12 cellular contexts compared by ENCODE assay signal in the genomic region with DNA sequence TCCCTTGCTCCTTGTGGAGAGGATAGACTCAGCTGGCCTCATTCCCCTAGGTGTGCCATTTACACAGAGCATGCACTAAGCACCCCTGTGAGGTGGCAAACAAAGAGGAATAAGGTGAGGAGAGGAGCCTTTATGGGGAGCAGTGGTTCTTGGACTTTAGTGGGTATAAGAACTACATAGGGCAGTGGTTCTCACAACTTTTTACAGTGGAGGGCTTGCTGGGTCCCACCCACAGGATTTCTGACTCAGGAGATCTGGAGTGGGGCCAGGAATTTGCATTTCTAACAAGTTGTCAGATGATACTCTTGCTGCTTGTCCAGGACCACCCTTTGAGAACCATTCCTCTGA. TPM values are rescaled to one million over a fixed set of nuclear protein-coding genes. Genes with fewer than 3 reads are reported as not detected.
DNase-seq lines count a peak whose midpoint lies in the region; ATAC-seq and TF ChIP-seq lines count a peak whose summit lies in the region.
"Had no signal": no experiment of that assay in that cellular context is flagged by ENCODE, and none has a peak within 500 bp of the region (broad histone marks: within the 10 kb centered on the region; RNA-seq: fewer than 3 reads in every experiment).

No MANE protein-coding gene starts in this region.

- peaks cover 96% of the 10 kb centered on the region for H3K36me3 Mint-ChIP-seq in activated T-cell treated with anti-CD3 and anti-CD28 coated beads, Interleukin-2, amount 50 U/mL, for 24 hours (ENCODE audit: low read depth)
- H3K36me3 Mint-ChIP-seq in activated T-cell treated with anti-CD3 and anti-CD28 coated beads, Interleukin-2, amount 50 U/mL, for 72 hours (ENCODE audit: insufficient read depth in 2 of 2), result peaks cover 8 to 14% of the 10 kb centered on the region in 2 donors

- H3K9me3 Mint-ChIP-seq in activated T-cell treated with anti-CD3 and anti-CD28 coated beads, Interleukin-2, amount 50 U/mL, for 24 hours, result no peaks in the 10 kb centered on the region
- no peaks in the 10 kb centered on the region for H3K9me3 Mint-ChIP-seq in activated T-cell treated with anti-CD3 and anti-CD28 coated beads, Interleukin-2, amount 50 U/mL, for 72 hours

- TF ChIP-seq CTCF in foreskin fibroblast (IDR thresholded peaks at IDR 0.05; ENCODE audit: low read depth, low read length) (no peak), retinal pigment epithelial cell (conservative IDR thresholded peaks at IDR 0.05; ENCODE audit: low read depth, low read length) (no peak)

- H3K27ac Mint-ChIP-seq in activated T-cell treated with anti-CD3 and anti-CD28 coated beads, Interleukin-2, amount 50 U/mL, for 24 hours, result peak overlapping the region; percentile 82
- H3K27ac Mint-ChIP-seq in activated T-cell treated with anti-CD3 and anti-CD28 coated beads, Interleukin-2, amount 50 U/mL, for 72 hours, result no peak overlapping the region

- no peaks in the 10 kb centered on the region for H3K27me3 Mint-ChIP-seq in activated T-cell treated with anti-CD3 and anti-CD28 coated beads, Interleukin-2, amount 50 U/mL, for 24 hours
- H3K27me3 Mint-ChIP-seq in activated T-cell treated with anti-CD3 and anti-CD28 coated beads, Interleukin-2, amount 50 U/mL, for 72 hours (ENCODE audit: low read depth), result no peaks in the 10 kb centered on the region

- H3K4me3 ChIP-seq in foreskin fibroblast (ENCODE audit: low read depth in 1 of 2, low read length in 2 of 2), result no peak overlapping the region
- H3K4me3 ChIP-seq in retinal pigment epithelial cell (ENCODE audit: low read length), result no peak overlapping the region
- H3K4me3 ChIP-seq: ovary had no signal

- H3K4me3 Mint-ChIP-seq in activated T-cell treated with anti-CD3 and anti-CD28 coated beads, Interleukin-2, amount 50 U/mL, for 24 hours, result no peak overlapping the region
- H3K4me3 Mint-ChIP-seq in activated T-cell treated with anti-CD3 and anti-CD28 coated beads, Interleukin-2, amount 50 U/mL, for 72 hours, result no peak overlapping the region

- H3K4me1 Mint-ChIP-seq in activated T-cell treated with anti-CD3 and anti-CD28 coated beads, Interleukin-2, amount 50 U/mL, for 24 hours (ENCODE audit: low read depth), result peaks cover 23% of the 10 kb centered on the region
- no peaks in the 10 kb centered on the region for H3K4me1 Mint-ChIP-seq in activated T-cell treated with anti-CD3 and anti-CD28 coated beads, Interleukin-2, amount 50 U/mL, for 72 hours (ENCODE audit: low read depth)

- no peak for DNase-seq in activated T-cell treated with anti-CD3 and anti-CD28 coated beads, Interleukin-2, amount 50 U/mL, for 24 hours
- no peak for DNase-seq in activated T-cell treated with anti-CD3 and anti-CD28 coated beads, Interleukin-2, amount 50 U/mL, for 72 hours
- peak; percentile 64 for DNase-seq in amniotic epithelial cell (ENCODE audit: low read depth)
- DNase-seq in foreskin fibroblast, result peak; percentile 48 to 70
- peak; percentile 64 for DNase-seq in retinal pigment epithelial cell (ENCODE audit: low read depth)
- no peak for DNase-seq in SIG-M5 (lab: John Stamatoyannopoulos, UW)
- no peak for DNase-seq in NK-92 treated with Interleukin-12 subunit alpha and Interleukin-12 subunit beta, amount 100 ng/mL, for 24 hours (lab: John Stamatoyannopoulos, UW)
- DNase-seq: ACHN, NCI-H774, ovary had no signal

- ATAC-seq in activated T-cell treated with anti-CD3 and anti-CD28 coated beads, Interleukin-2, amount 50 U/mL, for 72 hours (replicated peaks in 1 of 2), result no peak
- ATAC-seq in HG02852 (IDR thresholded peaks at IDR 0.05; ENCODE audit: unreplicated experiment), result no peak

RNA-seq across cellular contexts. Expression of gene CSF1R, which starts 42.0 kb away (rescaled TPM):
- 1 to 10 TPM; 1.2 to 1.8 TPM for total RNA-seq in activated T-cell treated with anti-CD3 and anti-CD28 coated beads, Interleukin-2, amount 50 U/mL, for 72 hours
- total RNA-seq: activated CD8-positive, alpha-beta memory T cell treated with anti-CD3 and anti-CD28 coated beads for 36 hours had no signal

RNA-seq across cellular contexts. Expression of gene HMGXB3, which starts 43.8 kb away (rescaled TPM):
- 10 to 100 TPM; 32.2 to 34.6 TPM for total RNA-seq in activated T-cell treated with anti-CD3 and anti-CD28 coated beads, Interleukin-2, amount 50 U/mL, for 72 hours

RNA-seq across cellular contexts. Expression of gene TIGD6, which starts 43.9 kb away (rescaled TPM):
- total RNA-seq in activated T-cell treated with anti-CD3 and anti-CD28 coated beads, Interleukin-2, amount 50 U/mL, for 72 hours, result 1 to 10 TPM; 2.6 to 3.1 TPM

Comparison
In these comparisons a context has a peak if more than half of its experiments do, and no peak if none do; other contexts are left out.
1. DNase-seq: peak in amniotic epithelial cell (single experiment), foreskin fibroblast (2 of 2) and retinal pigment epithelial cell (single experiment); none in activated T-cell treated with anti-CD3 and anti-CD28 coated beads, Interleukin-2, amount 50 U/mL, for 24 hours (single experiment), activated T-cell treated with anti-CD3 and anti-CD28 coated beads, Interleukin-2, amount 50 U/mL, for 72 hours (0 of 2), SIG-M5 (single experiment) and NK-92 treated with Interleukin-12 subunit alpha and Interleukin-12 subunit beta, amount 100 ng/mL, for 24 hours (single experiment).